9 cellular contexts compared by ENCODE assay signal in genomic region chr5:165630211-165630866, GRCh38.
DNase-seq lines count a peak whose midpoint lies in the region; ATAC-seq lines count a peak whose summit lies in the region.
"Had no signal": no experiment of that assay in that cellular context is flagged by ENCODE, and none has a peak within 500 bp of the region (broad histone marks: within the 10 kb centered on the region; RNA-seq: fewer than 3 reads in every experiment).

No MANE protein-coding gene starts in this region.

- H3K4me1 ChIP-seq in mesendoderm (ENCODE audit: control insufficient read depth, low read depth, low read length): peaks cover 2% of the 10 kb centered on the region

- H3K4me3 Mint-ChIP-seq in immature natural killer cell: no peak overlapping the region
- H3K4me3 Mint-ChIP-seq: CD4-positive, CD25-positive, alpha-beta regulatory T cell had no signal

- H3K27ac ChIP-seq in mesendoderm (ENCODE audit: low read depth, low read length): no peak overlapping the region

- no peak overlapping the region for H3K27ac Mint-ChIP-seq in immature natural killer cell
- H3K27ac Mint-ChIP-seq: CD4-positive, CD25-positive, alpha-beta regulatory T cell had no signal

- H3K4me2 ChIP-seq in mesendoderm (ENCODE audit: low read length): no peak overlapping the region

- no peaks in the 10 kb centered on the region for H3K79me1 ChIP-seq in mesendoderm (ENCODE audit: low read length)

- H3K4ac ChIP-seq in mesendoderm (ENCODE audit: low read depth, low read length): no peak overlapping the region

- H3K36me3 Mint-ChIP-seq in immature natural killer cell: no peaks in the 10 kb centered on the region
- H3K36me3 Mint-ChIP-seq: CD4-positive, CD25-positive, alpha-beta regulatory T cell had no signal

- peak; percentile 91 for ATAC-seq in GM21619 (IDR thresholded peaks at IDR 0.05; ENCODE audit: unreplicated experiment)

- H4K8ac ChIP-seq in mesendoderm (ENCODE audit: low read depth, low read length): no peak overlapping the region

- no peak overlapping the region for H3K23ac ChIP-seq in mesendoderm (ENCODE audit: low read length)

- peaks cover 0 to 2% (median 0%) of the 10 kb centered on the region in 3 donors for H3K27me3 Mint-ChIP-seq in immature natural killer cell (ENCODE audit: low read depth in 3 of 3)
- H3K27me3 Mint-ChIP-seq: CD4-positive, CD25-positive, alpha-beta regulatory T cell had no signal

- DNase-seq in NCI-H510A treated with DMSO at 0.1 percent for 48 hours (lab: John Stamatoyannopoulos, UW): peak; percentile 9
- no peak for DNase-seq in NCI-H510A (lab: John Stamatoyannopoulos, UW)
- DNase-seq in Jurkat, Clone E6-1 (ENCODE audit: low read depth, low spot score): peak; percentile 34
- DNase-seq in RPMI7951 (ENCODE audit: low read depth): peak; percentile 10
- DNase-seq in ecto neural progenitor cell (ENCODE audit: low spot score): peak; percentile 72
- peak; percentile 85 for DNase-seq in mesendoderm
- no peak for DNase-seq in immature natural killer cell

- H2BK120ac ChIP-seq in mesendoderm (ENCODE audit: low read depth, low read length): no peak overlapping the region

- H3K4me1 Mint-ChIP-seq in immature natural killer cell: no peaks in the 10 kb centered on the region
- H3K4me1 Mint-ChIP-seq: CD4-positive, CD25-positive, alpha-beta regulatory T cell had no signal

- H3K4me3 ChIP-seq in Jurkat, Clone E6-1 (ENCODE audit: low read length): no peak overlapping the region
- no peak overlapping the region for H3K4me3 ChIP-seq in mesendoderm (ENCODE audit: low read length)

- H2BK15ac ChIP-seq in mesendoderm (replicated peaks; ENCODE audit: low read depth): no peak overlapping the region

- no CpG with 5 or more reads among the region's 9 CpGs for WGBS in mesendoderm (ENCODE audit: extremely low coverage, insufficient coverage, low lambda C conversion rate)

- H3K18ac ChIP-seq in mesendoderm (ENCODE audit: low read length): no peak overlapping the region

- no peak overlapping the region for H2BK5ac ChIP-seq in mesendoderm (ENCODE audit: low read length)

- no peaks in the 10 kb centered on the region for H3K36me3 ChIP-seq in mesendoderm (ENCODE audit: control insufficient read depth, insufficient read depth, low read length)

- H3K79me2 ChIP-seq in mesendoderm (ENCODE audit: control insufficient read depth, insufficient read depth, low read length): no peaks in the 10 kb centered on the region

- H3K9me3 Mint-ChIP-seq in immature natural killer cell: peaks cover 3 to 44% (median 9%) of the 10 kb centered on the region in 6 donors

- no peaks in the 10 kb centered on the region for H3K27me3 ChIP-seq in mesendoderm (ENCODE audit: insufficient read depth, low read length, poor library complexity)

- H3K56ac ChIP-seq in mesendoderm (ENCODE audit: low read length): peak overlapping the region; percentile 12

- H2AK5ac ChIP-seq in mesendoderm (ENCODE audit: low read length): no peak overlapping the region

- no peak overlapping the region for H3K9ac ChIP-seq in mesendoderm (ENCODE audit: low read length)

- H4K5ac ChIP-seq in mesendoderm (ENCODE audit: low read length): no peak overlapping the region

Comparison
In these comparisons a context has a peak if more than half of its experiments do, and no peak if none do; other contexts are left out.
1. DNase-seq: peak in NCI-H510A treated with DMSO at 0.1 percent for 48 hours (single experiment), Jurkat, Clone E6-1 (single experiment), RPMI7951 (single experiment), ecto neural progenitor cell (single experiment) and mesendoderm (single experiment); none in NCI-H510A (single experiment) and immature natural killer cell (0 of 3).